In genomic region chr16:79977974-79978836, GRCh38 we compare ENCODE assay signal across 9 cellular contexts.
"Had no signal": no experiment of that assay in that cellular context is flagged by ENCODE, and none has a peak within 500 bp of the region (broad histone marks: within the 10 kb centered on the region; RNA-seq: fewer than 3 reads in every experiment).

No MANE protein-coding gene starts in this region.

- H3K4me3 ChIP-seq: GM23338 had no signal

- DNase-seq: H9, HFFc6, KG1 had no signal

- H3K27ac ChIP-seq: HL-60 had no signal

- H2AFZ ChIP-seq: GM23338 had no signal

- ATAC-seq: GM23338, HCT116, HepG2 had no signal

- FAIRE-seq: H1, H54, HepG2 had no signal

- H3K4me2 ChIP-seq: GM23338 had no signal
